Comparison of ENCODE assay signal across 22 cellular contexts in the genomic region with DNA sequence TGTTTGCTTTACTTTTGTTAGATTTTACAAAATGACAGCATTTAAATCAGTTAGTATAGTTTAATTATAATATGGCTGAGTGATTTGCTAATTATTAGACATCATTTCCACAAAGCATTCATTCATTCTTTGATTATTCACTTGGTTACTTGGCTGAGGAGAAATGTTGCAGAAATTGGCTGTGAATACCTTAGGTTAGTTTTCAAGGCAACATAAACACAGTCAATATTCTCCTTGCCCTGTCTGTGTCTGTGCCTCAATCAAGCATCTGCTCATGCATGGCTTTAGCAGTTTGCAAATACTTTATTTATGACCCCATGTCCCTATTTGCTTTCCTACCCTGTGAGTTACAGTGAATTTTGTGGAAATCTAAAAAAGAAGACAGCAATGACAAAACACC.
"Had no signal": no experiment of that assay in that cellular context is flagged by ENCODE, and none has a peak within 500 bp of the region (broad histone marks: within the 10 kb centered on the region; RNA-seq: fewer than 3 reads in every experiment).

No MANE protein-coding gene starts in this region.

- H3K27me3 ChIP-seq: colonic mucosa, hepatocyte, right lobe of liver, spleen, stomach, transverse colon had no signal

- DNase-seq: colonic mucosa; dermis blood vessel endothelial cell; effector CD4-positive, alpha-beta T cell; endodermal cell; foreskin melanocyte; head of caudate nucleus; naive thymus-derived CD4-positive, alpha-beta T cell; nephron progenitor cell; retina; right lobe of liver; spleen; stimulated activated CD4-positive, alpha-beta T cell treated with anti-CD3 and anti-CD28 coated beads, Interleukin-15, amount 100 ng/mL, for 24 hours; stimulated activated CD4-positive, alpha-beta T cell treated with anti-CD3 and anti-CD28 coated beads, Interleukin-2, amount 100 ng/mL, for 24 hours; stimulated activated CD4-positive, alpha-beta T cell treated with anti-CD3 and anti-CD28 coated beads, Interleukin-4, amount 100 ng/mL, for 4 hours; stimulated activated naive CD4-positive, alpha-beta T cell; stomach; substantia nigra; transverse colon had no signal

- H3K27ac ChIP-seq: colonic mucosa, hepatocyte, parathyroid adenoma, prostate gland, right lobe of liver, spleen, stomach, thoracic aorta, transverse colon had no signal

- H3K79me2 ChIP-seq: hepatocyte, parathyroid adenoma had no signal

- ATAC-seq: naive thymus-derived CD4-positive, alpha-beta T cell; right lobe of liver had no signal

- H3K9me3 Mint-ChIP-seq: nephron progenitor cell had no signal

- H3K9me3 ChIP-seq: colonic mucosa, prostate gland, right lobe of liver, spleen, stomach, thoracic aorta, transverse colon had no signal

- H3K9ac ChIP-seq: parathyroid adenoma had no signal

- H3K4me3 ChIP-seq: colonic mucosa, hepatocyte, prostate gland, right lobe of liver, spleen, stomach, thoracic aorta, transverse colon had no signal

- H3K36me3 Mint-ChIP-seq: naive thymus-derived CD4-positive, alpha-beta T cell had no signal

- H2AFZ ChIP-seq: hepatocyte, parathyroid adenoma had no signal

- H3K27ac Mint-ChIP-seq: naive thymus-derived CD4-positive, alpha-beta T cell; nephron progenitor cell had no signal

- H3K36me3 ChIP-seq: colonic mucosa, prostate gland, right lobe of liver, spleen, stomach, thoracic aorta, transverse colon had no signal

- H3K4me2 ChIP-seq: hepatocyte had no signal

- H3K4me1 ChIP-seq: colonic mucosa, parathyroid adenoma, prostate gland, spleen, stomach had no signal

- H3K4me3 Mint-ChIP-seq: endodermal cell; naive thymus-derived CD4-positive, alpha-beta T cell; nephron progenitor cell had no signal
